ENCODE assay signal across 8 cellular contexts in the genomic region with DNA sequence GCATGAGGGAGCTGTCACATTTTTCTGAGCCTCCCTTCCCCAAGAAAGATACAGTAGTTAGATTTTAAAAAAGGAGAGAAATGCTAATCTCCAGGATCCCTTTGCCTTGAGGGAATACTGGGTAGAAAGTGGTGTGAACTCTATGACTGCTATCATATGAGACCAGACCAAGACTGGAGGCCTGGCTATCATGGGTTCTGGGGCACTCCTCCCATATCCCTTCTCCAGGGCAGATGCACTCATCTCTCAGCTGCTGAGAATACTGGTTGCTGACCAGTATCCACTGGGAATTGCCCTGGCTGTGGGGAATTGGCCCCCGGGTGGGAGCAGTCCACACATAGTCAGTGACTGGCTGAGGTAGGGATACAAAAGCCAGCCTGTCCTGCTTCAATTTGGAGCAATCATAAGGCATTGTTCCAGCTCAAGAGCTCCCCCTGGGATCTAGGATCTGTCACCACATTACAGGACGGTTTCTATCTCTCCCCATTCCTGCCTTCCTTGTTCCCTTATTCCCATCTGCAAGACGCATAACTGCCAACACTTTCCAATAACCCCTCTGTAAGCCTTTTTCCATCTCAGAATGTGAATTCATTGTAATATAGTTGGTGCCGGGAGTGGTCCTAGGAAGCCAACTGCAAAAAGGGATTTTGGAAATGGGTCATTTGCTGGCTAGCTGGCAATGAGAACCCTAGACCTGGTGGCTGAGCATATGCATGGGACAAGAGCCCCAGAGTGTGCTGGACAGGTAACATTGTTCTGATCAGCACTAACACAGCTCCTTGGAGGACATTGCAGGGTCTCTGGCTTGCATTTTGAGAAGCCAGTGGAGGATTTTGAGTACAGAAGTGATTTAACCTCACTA. TPM values are rescaled to one million over a fixed set of nuclear protein-coding genes. Genes with fewer than 3 reads are reported as not detected.
DNase-seq lines count a peak whose midpoint lies in the region; ATAC-seq, FAIRE-seq and TF ChIP-seq lines count a peak whose summit lies in the region.

No MANE protein-coding gene starts in this region.

- FAIRE-seq in GM12891 (lab: Jason Lieb, UNC), result no peak

- DNase-seq in GM03348 (ENCODE audit: low spot score) (peak; percentile 64), MG63 (peak; percentile 19), right cardiac atrium (no peak), superior temporal gyrus (ENCODE audit: extremely low spot score) (peak; percentile 66), GM12891 (ENCODE audit: insufficient read length, low spot score) (no peak)
- no peak for DNase-seq in stimulated activated naive CD8-positive, alpha-beta T cell treated with anti-CD3 and anti-CD28 coated beads, Interleukin-15, amount 100 ng/mL, for 72 hours

- no peak for TF ChIP-seq POLR2A in GM12891 (IDR thresholded peaks at IDR 0.05; ENCODE audit: low read depth, low read length)

- H3K4me1 Mint-ChIP-seq in stimulated activated naive CD8-positive, alpha-beta T cell treated with anti-CD3 and anti-CD28 coated beads, Interleukin-15, amount 100 ng/mL, for 72 hours, result peaks cover 34% of the 10 kb centered on the region

- H3K27ac Mint-ChIP-seq in stimulated activated naive CD8-positive, alpha-beta T cell treated with anti-CD3 and anti-CD28 coated beads, Interleukin-15, amount 100 ng/mL, for 72 hours, result no peak overlapping the region

- H3K4me3 ChIP-seq in MG63 (no peak overlapping the region), right cardiac atrium (ENCODE audit: low read length) (no peak overlapping the region)

- H3K27ac ChIP-seq in VCaP (peak overlapping the region; percentile 79), right cardiac atrium (ENCODE audit: low read length) (no peak overlapping the region)

- peak; percentile 79 for TF ChIP-seq CTCF in VCaP (conservative IDR thresholded peaks at IDR 0.05)

- H3K27me3 ChIP-seq in MG63, result peaks cover 3% of the 10 kb centered on the region; the same call in 1 of the 2 replicates
- no peaks in the 10 kb centered on the region for H3K27me3 ChIP-seq in right cardiac atrium (ENCODE audit: control insufficient read depth, insufficient read depth)

- H3K4me3 Mint-ChIP-seq in stimulated activated naive CD8-positive, alpha-beta T cell treated with anti-CD3 and anti-CD28 coated beads, Interleukin-15, amount 100 ng/mL, for 72 hours, result no peak overlapping the region

- ATAC-seq in right cardiac atrium (peak; percentile 71 to 75), HG03342 (IDR thresholded peaks at IDR 0.05; ENCODE audit: unreplicated experiment) (no peak)
- no peak for ATAC-seq in stimulated activated naive CD8-positive, alpha-beta T cell treated with anti-CD3 and anti-CD28 coated beads, Interleukin-15, amount 100 ng/mL, for 72 hours

- 24% methylated on average over 4 of the region's 4 CpGs for WGBS in right cardiac atrium

- no peaks in the 10 kb centered on the region for H3K4me1 ChIP-seq in right cardiac atrium (ENCODE audit: control insufficient read depth, insufficient read depth, low read length)

- H3K27me3 Mint-ChIP-seq in stimulated activated naive CD8-positive, alpha-beta T cell treated with anti-CD3 and anti-CD28 coated beads, Interleukin-15, amount 100 ng/mL, for 72 hours, result no peaks in the 10 kb centered on the region

- intact Hi-C loops in right cardiac atrium (cut with DNase I), result loop anchor here in 2 of 4 donors (5.0 to 10.0 kb wide), 2 partner anchors 68 to 76 kb away; no protein-coding TSS in a partner anchor

- H3K9me3 Mint-ChIP-seq in stimulated activated naive CD8-positive, alpha-beta T cell treated with anti-CD3 and anti-CD28 coated beads, Interleukin-15, amount 100 ng/mL, for 72 hours, result peaks cover 18 to 21% of the 10 kb centered on the region in 2 donors

- H3K9me3 ChIP-seq in MG63 (no peaks in the 10 kb centered on the region), right cardiac atrium (ENCODE audit: control insufficient read depth, low read length) (no peaks in the 10 kb centered on the region)

- no peaks in the 10 kb centered on the region for H3K36me3 ChIP-seq in MG63

TF ChIP-seq in GM12891, 5 proteins besides CTCF, POLR2A, EP300 and RAD21:
- TF ChIP-seq TAF1 (IDR thresholded peaks at IDR 0.05; ENCODE audit: low read depth, low read length) (no peak), PAX5 (IDR thresholded peaks at IDR 0.05; ENCODE audit: insufficient read depth, low read length, severe bottlenecking) (no peak), POLR2AphosphoS5 (IDR thresholded peaks at IDR 0.05; ENCODE audit: low read depth, low read length) (no peak), SPI1 (IDR thresholded peaks at IDR 0.05; ENCODE audit: low read depth, low read length) (no peak), POU2F2 (IDR thresholded peaks at IDR 0.05; ENCODE audit: low read depth, low read length) (no peak)

RNA-seq across cellular contexts. Expression of gene REEP1, which starts 35.4 kb away (rescaled TPM):
- total RNA-seq in MG63 (2014; rRNA removed; shearing (Covaris generic); ENCODE audit: low replicate concordance), result 0.95 and 2.7 TPM in 2 replicates
- 10 to 100 TPM; 22.5 to 34.4 (median 26.7) TPM for total RNA-seq in right cardiac atrium
- polyA plus RNA-seq in right cardiac atrium, result 16.5 TPM
- 0.15 TPM for polyA plus RNA-seq in GM12891 (2012; ENCODE audit: low read depth, missing spikeins)

Comparison
In these comparisons a context has a peak if more than half of its experiments do, and no peak if none do; other contexts are left out.
1. DNase-seq: peak in GM03348 (single experiment), MG63 (single experiment) and superior temporal gyrus (single experiment); none in right cardiac atrium (0 of 3), GM12891 (single experiment) and stimulated activated naive CD8-positive, alpha-beta T cell treated with anti-CD3 and anti-CD28 coated beads, Interleukin-15, amount 100 ng/mL, for 72 hours (0 of 2).
2. ATAC-seq: peak in right cardiac atrium (2 of 2); none in HG03342 (single experiment) and stimulated activated naive CD8-positive, alpha-beta T cell treated with anti-CD3 and anti-CD28 coated beads, Interleukin-15, amount 100 ng/mL, for 72 hours (single experiment).